19 cellular contexts compared by ENCODE assay signal in genomic region chr12:524167-524951, GRCh38.
A peak's percentile ranks its signal among the peaks of the same experiment; 100 is the strongest.
DNase-seq lines count a peak whose midpoint lies in the region; ATAC-seq, FAIRE-seq and TF ChIP-seq lines count a peak whose summit lies in the region.
"Had no signal": no experiment of that assay in that cellular context is flagged by ENCODE, and none has a peak within 500 bp of the region (broad histone marks: within the 10 kb centered on the region; RNA-seq: fewer than 3 reads in every experiment).

No MANE protein-coding gene starts in this region.

- H3F3A ChIP-seq in PC-3 (ENCODE audit: low read length, unreplicated experiment) = no peaks in the 10 kb centered on the region

- H3K79me2 ChIP-seq in PC-3 (ENCODE audit: low read length) = no peaks in the 10 kb centered on the region

- no peaks in the 10 kb centered on the region for H3K36me3 ChIP-seq in PC-3 (ENCODE audit: low read depth, low read length)

- no peaks in the 10 kb centered on the region for H3K4me1 Mint-ChIP-seq in activated T-cell treated with anti-CD3 and anti-CD28 coated beads, Interleukin-2, amount 50 U/mL, for 72 hours (ENCODE audit: low read depth)

- BruUV-seq in PC-3 (replicated peaks; lab: Mats Ljungman, UMichigan) = no TSS peak

- POLR2A ChIA-PET in PC-3 (lab: Charles Lee; ENCODE audit: unreplicated experiment) = no interaction called here

- intact Hi-C loops in PC-3 (cut with micrococcal nuclease) = no loop called here

- H3K4me3 Mint-ChIP-seq in activated T-cell treated with anti-CD3 and anti-CD28 coated beads, Interleukin-2, amount 50 U/mL, for 72 hours = no peak overlapping the region
- H3K4me3 Mint-ChIP-seq: T-helper 1 cell treated with Interleukin-12 subunit alpha and Interleukin-12 subunit beta and Interleukin-4 antibody, amounts not matched to agents 30 μg/mL and 1 μg/mL, for 36 hours had no signal

- H3K4me3 ChIP-seq in PC-3 (ENCODE audit: low read length) = no peak overlapping the region

- no peaks in the 10 kb centered on the region for H3K9me2 ChIP-seq in PC-3 (replicated peaks; ENCODE audit: low read length)

- no peaks in the 10 kb centered on the region for H3K27me3 ChIP-seq in PC-3 (ENCODE audit: low read length)

- no peaks in the 10 kb centered on the region for H3K9me3 Mint-ChIP-seq in activated T-cell treated with anti-CD3 and anti-CD28 coated beads, Interleukin-2, amount 50 U/mL, for 72 hours
- H3K9me3 Mint-ChIP-seq: T-helper 1 cell treated with Interleukin-12 subunit alpha and Interleukin-12 subunit beta and Interleukin-4 antibody, amounts not matched to agents 30 μg/mL and 1 μg/mL, for 36 hours had no signal

- ATAC-seq in PC-3 = no peak
- no peak for ATAC-seq in activated T-cell treated with anti-CD3 and anti-CD28 coated beads, Interleukin-2, amount 50 U/mL, for 72 hours (replicated peaks in 1 of 2)
- no peak for ATAC-seq in GM21381 (IDR thresholded peaks at IDR 0.05; ENCODE audit: unreplicated experiment)
- ATAC-seq: right cardiac atrium; Right ventricle myocardium inferior; stimulated activated naive CD8-positive, alpha-beta T cell treated with anti-CD3 and anti-CD28 coated beads, Interleukin-15, Interleukin-2, amounts not matched to agents 100 U/mL and 50 U/mL, for 24 hours had no signal

- no peak overlapping the region for H3K9ac ChIP-seq in PC-3 (ENCODE audit: low read length)

- H3K27me3 Mint-ChIP-seq in activated T-cell treated with anti-CD3 and anti-CD28 coated beads, Interleukin-2, amount 50 U/mL, for 72 hours (ENCODE audit: low read depth) = peaks cover 6% of the 10 kb centered on the region

- H2AFZ ChIP-seq in PC-3 (ENCODE audit: low read length) = no peak overlapping the region

- TF ChIP-seq CTCF in 22Rv1 (IDR thresholded peaks at IDR 0.05) = no peak
- TF ChIP-seq CTCF in PC-3 (conservative IDR thresholded peaks at IDR 0.05; ENCODE audit: low read depth, low read length) = no peak
- no peak for TF ChIP-seq CTCF in D721Med (IDR thresholded peaks at IDR 0.05; ENCODE audit: insufficient read depth, missing control alignments)

- peak overlapping the region; percentile 62 for H3K27ac ChIP-seq in 22Rv1
- H3K27ac ChIP-seq in PC-3 (ENCODE audit: low read length) = no peak overlapping the region

- FAIRE-seq in D721Med (lab: Jason Lieb, UNC) = no peak
- FAIRE-seq: G401.6 had no signal

- DNase-seq in ELF-1 (ENCODE audit: low read depth, low spot score) = peak; percentile 74
- peak; percentile 35 for DNase-seq in PC-3
- peak; percentile 35 for DNase-seq in iris pigment epithelial cell (ENCODE audit: low read depth)
- DNase-seq in activated T-cell treated with anti-CD3 and anti-CD28 coated beads, Interleukin-2, amount 50 U/mL, for 72 hours = no peak
- DNase-seq in D721Med (ENCODE audit: insufficient read length, low spot score) = no peak
- DNase-seq in NCI-H2081 treated with DMSO at 0.1 percent for 48 hours (lab: John Stamatoyannopoulos, UW) = no peak
- DNase-seq: activated effector memory CD4-positive, alpha-beta T cell treated with anti-CD3 and anti-CD28 coated beads, Interleukin-2, amount 50 U/mL, for 16 hours; anterior cingulate cortex; hypothalamus; kidney glomerular epithelial cell; NCI-H345; nucleus accumbens; right cardiac atrium; stimulated activated naive CD8-positive, alpha-beta T cell treated with anti-CD3 and anti-CD28 coated beads, Interleukin-15, Interleukin-2, amounts not matched to agents 100 U/mL and 50 U/mL, for 24 hours had no signal

- H3K27ac Mint-ChIP-seq in activated T-cell treated with anti-CD3 and anti-CD28 coated beads, Interleukin-2, amount 50 U/mL, for 72 hours = no peak overlapping the region
- H3K27ac Mint-ChIP-seq: T-helper 1 cell treated with Interleukin-12 subunit alpha and Interleukin-12 subunit beta and Interleukin-4 antibody, amounts not matched to agents 30 μg/mL and 1 μg/mL, for 36 hours had no signal

- CTCF ChIA-PET in PC-3 (lab: Charles Lee) = no interaction called here

- H3K36me3 Mint-ChIP-seq in activated T-cell treated with anti-CD3 and anti-CD28 coated beads, Interleukin-2, amount 50 U/mL, for 72 hours (ENCODE audit: insufficient read depth in 2 of 2) = no peaks in the 10 kb centered on the region

- H3K9me3 ChIP-seq in PC-3 (ENCODE audit: low read length) = no peaks in the 10 kb centered on the region

- no peak overlapping the region for H3K4me2 ChIP-seq in PC-3 (ENCODE audit: low read length)

- no peaks in the 10 kb centered on the region for H4K20me1 ChIP-seq in PC-3 (ENCODE audit: low read length)

- peaks cover 6% of the 10 kb centered on the region; the same call in 1 of the 2 replicates for H3K4me1 ChIP-seq in PC-3 (ENCODE audit: insufficient read depth, low read length)

Comparison
In these comparisons a context has a peak if more than half of its experiments do, and no peak if none do; other contexts are left out.
1. DNase-seq: peak in ELF-1 (single experiment), PC-3 (single experiment) and iris pigment epithelial cell (single experiment); none in activated T-cell treated with anti-CD3 and anti-CD28 coated beads, Interleukin-2, amount 50 U/mL, for 72 hours (0 of 2), D721Med (single experiment) and NCI-H2081 treated with DMSO at 0.1 percent for 48 hours (single experiment).